ENCODE assay signal across 21 cellular contexts in genomic region chr16:27749946-27750345, GRCh38.
"Had no signal": no experiment of that assay in that cellular context is flagged by ENCODE, and none has a peak within 500 bp of the region (broad histone marks: within the 10 kb centered on the region; RNA-seq: fewer than 3 reads in every experiment).

No MANE protein-coding gene starts in this region.

- H3K4me1 ChIP-seq: SJCRH30 had no signal

- H3K4me3 ChIP-seq: SJCRH30 had no signal

- H3K9me3 ChIP-seq: SJCRH30 had no signal

- H3K27me3 ChIP-seq: SJCRH30 had no signal

- DNase-seq: KBM-7, MV-4-11, NCI-H1048, NCI-H1105 treated with DMSO at 0.1 percent for 48 hours, NCI-H1417 treated with DMSO at 0.1 percent for 48 hours, NCI-H146, NCI-H1694 treated with DMSO at 0.1 percent for 48 hours, NCI-H1930, NCI-H2081, NCI-H2107, NCI-H2171, NCI-H226, NCI-H446, NCI-H510A, NCI-H524 treated with DMSO at 0.1 percent for 48 hours, NCI-H69, NCI-H774, RPMI8226, SHP77, SJCRH30 had no signal

- H3K36me3 ChIP-seq: SJCRH30 had no signal

- H3K27ac ChIP-seq: HL-60, SJCRH30 had no signal
